ENCODE assay signal across 8 cellular contexts in the genomic region with DNA sequence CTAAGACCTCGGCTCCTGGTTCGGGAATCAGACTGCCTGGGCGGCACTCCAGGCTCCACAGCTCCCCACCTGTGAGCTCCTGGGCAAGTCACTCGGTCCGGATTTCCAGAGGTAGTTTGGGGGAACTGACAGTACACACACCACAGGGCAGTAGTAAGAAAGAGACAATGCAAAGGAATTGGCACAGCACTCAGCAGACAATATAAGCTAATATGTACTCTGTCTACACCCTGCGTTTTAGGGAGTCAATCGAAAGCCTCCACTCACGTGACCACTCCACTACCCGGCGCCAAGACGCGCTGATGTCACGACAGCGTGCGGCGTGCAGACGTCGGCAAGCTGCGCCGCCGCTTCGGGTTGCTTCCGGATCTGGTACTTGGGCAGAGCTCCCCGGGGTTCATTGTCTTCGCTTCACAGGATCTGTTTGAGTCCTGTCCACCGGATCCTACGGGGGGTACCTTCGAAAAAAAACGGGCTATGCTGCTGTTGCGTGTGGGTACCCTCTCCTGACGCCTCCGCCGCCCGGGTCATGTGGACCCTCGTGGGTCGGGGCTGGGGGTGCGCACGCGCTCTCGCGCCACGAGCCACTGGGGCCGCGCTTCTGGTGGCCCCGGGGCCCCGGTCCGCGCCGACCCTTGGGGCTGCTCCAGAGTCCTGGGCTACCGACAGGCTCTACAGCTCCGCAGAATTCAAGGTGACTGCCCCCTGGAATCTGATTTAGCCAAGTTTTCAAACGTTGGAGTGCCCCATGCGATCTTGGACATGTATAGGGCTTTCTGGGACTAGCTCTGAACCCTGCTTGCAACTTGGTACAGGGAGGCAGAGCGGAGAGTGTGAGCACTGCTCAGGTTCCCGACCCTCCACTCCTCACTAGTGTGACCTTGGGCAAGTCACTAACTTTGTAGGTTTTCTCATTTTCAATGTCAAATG. TPM values are rescaled to one million over a fixed set of nuclear protein-coding genes. Genes with fewer than 3 reads are reported as not detected.
A peak's percentile ranks its signal among the peaks of the same experiment; 100 is the strongest.
DNase-seq lines count a peak whose midpoint lies in the region; ATAC-seq lines count a peak whose summit lies in the region.

A gene with protein sequence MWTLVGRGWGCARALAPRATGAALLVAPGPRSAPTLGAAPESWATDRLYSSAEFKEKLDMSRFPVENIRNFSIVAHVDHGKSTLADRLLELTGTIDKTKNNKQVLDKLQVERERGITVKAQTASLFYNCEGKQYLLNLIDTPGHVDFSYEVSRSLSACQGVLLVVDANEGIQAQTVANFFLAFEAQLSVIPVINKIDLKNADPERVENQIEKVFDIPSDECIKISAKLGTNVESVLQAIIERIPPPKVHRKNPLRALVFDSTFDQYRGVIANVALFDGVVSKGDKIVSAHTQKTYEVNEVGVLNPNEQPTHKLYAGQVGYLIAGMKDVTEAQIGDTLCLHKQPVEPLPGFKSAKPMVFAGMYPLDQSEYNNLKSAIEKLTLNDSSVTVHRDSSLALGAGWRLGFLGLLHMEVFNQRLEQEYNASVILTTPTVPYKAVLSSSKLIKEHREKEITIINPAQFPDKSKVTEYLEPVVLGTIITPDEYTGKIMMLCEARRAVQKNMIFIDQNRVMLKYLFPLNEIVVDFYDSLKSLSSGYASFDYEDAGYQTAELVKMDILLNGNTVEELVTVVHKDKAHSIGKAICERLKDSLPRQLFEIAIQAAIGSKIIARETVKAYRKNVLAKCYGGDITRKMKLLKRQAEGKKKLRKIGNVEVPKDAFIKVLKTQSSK (plus strand): TSS at position 327 of the 930 bp plus-strand sequence. CDS start 203 bp downstream, at position 530.

- peak within 1 kb of the TSS; percentile 64 for H3K27ac ChIP-seq in temporal lobe (ENCODE audit: low read depth, low read length)

- H3K36me3 Mint-ChIP-seq in activated naive CD4-positive, alpha-beta T cell treated with anti-CD3 and anti-CD28 coated beads, Interleukin-2, amount 50 U/mL, for 72 hours = peaks cover 0 to 13% of the 10 kb centered on the region in 2 donors

- peak; percentile 84 for DNase-seq in NCI-H1092 treated with DMSO at 0.1 percent for 48 hours (lab: John Stamatoyannopoulos, UW)
- peak; percentile 86 for DNase-seq in SKM-1 (lab: John Stamatoyannopoulos, UW; ENCODE audit: unreplicated experiment)
- DNase-seq in activated naive CD4-positive, alpha-beta T cell treated with anti-CD3 and anti-CD28 coated beads, Interleukin-2, amount 50 U/mL, for 72 hours (ENCODE audit: low spot score in 2 of 2) = peak; percentile 82 to 90
- peak; percentile 67 for DNase-seq in glomerular endothelial cell (ENCODE audit: extremely low read depth, low read depth, low spot score)
- peak; percentile 81 for DNase-seq in occipital lobe (lab: John Stamatoyannopoulos, UW)

- peak; percentile 95 for ATAC-seq in HG02610 (IDR thresholded peaks at IDR 0.05; ENCODE audit: unreplicated experiment)
- peak; percentile 93 to 97 for ATAC-seq in activated naive CD4-positive, alpha-beta T cell treated with anti-CD3 and anti-CD28 coated beads, Interleukin-2, amount 50 U/mL, for 72 hours

- no peaks in the 10 kb centered on the region for H3K9me3 Mint-ChIP-seq in activated naive CD4-positive, alpha-beta T cell treated with anti-CD3 and anti-CD28 coated beads, Interleukin-2, amount 50 U/mL, for 72 hours

- H3K27ac Mint-ChIP-seq in activated naive CD4-positive, alpha-beta T cell treated with anti-CD3 and anti-CD28 coated beads, Interleukin-2, amount 50 U/mL, for 72 hours = peak within 1 kb of the TSS; percentile 95 to 98

- peak within 1 kb of the TSS; percentile 97 for H3K4me3 ChIP-seq in GM08714 (ENCODE audit: low read length)

RNA-seq across cellular contexts. Expression of the gene that starts here (rescaled TPM):
- 10 to 100 TPM; 34.5 to 51.4 TPM for total RNA-seq in activated naive CD4-positive, alpha-beta T cell treated with anti-CD3 and anti-CD28 coated beads, Interleukin-2, amount 50 U/mL, for 72 hours
- total RNA-seq in glomerular endothelial cell (10.7 and 12.5 TPM in 2 replicates), occipital lobe (48.8 TPM), temporal lobe (39.6 TPM)

Comparison
In these comparisons a context has a peak if more than half of its experiments do, and no peak if none do; other contexts are left out.
1. Peak in every context shown above with its lines: DNase-seq, ATAC-seq, H3K4me3 ChIP-seq and H3K27ac ChIP-seq.